18 cellular contexts compared by ENCODE assay signal in the genomic region with DNA sequence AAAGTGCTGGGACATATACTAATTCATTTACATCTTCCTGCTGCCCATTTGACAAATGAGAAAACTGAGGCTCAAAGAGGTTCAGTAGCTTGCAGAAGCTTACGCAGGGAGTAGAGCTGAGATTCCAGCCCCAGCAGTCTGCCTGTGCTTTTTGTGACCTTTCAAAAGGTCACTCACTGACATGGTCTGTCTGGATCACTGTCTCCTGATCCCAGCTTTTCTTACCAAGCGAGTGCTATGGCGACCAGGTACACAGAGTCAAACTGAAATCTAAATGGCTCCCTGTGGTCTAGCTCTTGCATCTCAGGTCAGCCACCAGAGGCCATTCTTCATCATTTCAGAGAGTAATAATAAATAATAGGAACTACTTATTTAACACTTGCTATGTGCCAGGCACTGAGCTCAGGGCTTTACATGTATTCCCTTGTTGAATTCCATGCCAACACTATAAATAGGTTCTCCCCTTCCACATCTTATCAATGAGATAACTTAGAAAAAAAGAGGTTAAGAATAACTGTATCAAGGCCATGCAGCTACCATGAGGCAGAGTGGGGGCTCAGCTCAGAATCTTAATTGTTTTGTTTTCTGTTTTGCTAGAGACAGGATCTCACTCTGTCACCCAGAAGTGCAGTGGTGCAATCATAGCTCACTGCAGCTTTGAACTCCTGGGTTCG.
DNase-seq lines count a peak whose midpoint lies in the region; ATAC-seq and TF ChIP-seq lines count a peak whose summit lies in the region.
"Had no signal": no experiment of that assay in that cellular context is flagged by ENCODE, and none has a peak within 500 bp of the region (broad histone marks: within the 10 kb centered on the region; RNA-seq: fewer than 3 reads in every experiment).

No MANE protein-coding gene starts in this region.

- intact Hi-C loops in heart left ventricle (cut with DNase I): loop anchor here in 1 of 10 donors (10.0 kb wide), 1 partner anchor 464 kb away; no protein-coding TSS in a partner anchor
- intact Hi-C loops in cardiac septum (cut with DNase I): no loop called here
- intact Hi-C loops in left ventricle myocardium superior (cut with micrococcal nuclease): no loop called here

- H3K79me2 ChIP-seq in H9 (ENCODE audit: insufficient read depth, low read length): no peaks in the 10 kb centered on the region

- H3K27ac ChIP-seq in heart left ventricle: peak overlapping the region in 3 of 12 donors; percentile 14 to 52 (median 29)
- no peak overlapping the region for H3K27ac ChIP-seq in H9 (ENCODE audit: insufficient read length, low read depth, low read length)
- no peak overlapping the region for H3K27ac ChIP-seq in mesenchymal stem cell (ENCODE audit: low read length, poor library complexity, severe bottlenecking)
- H3K27ac ChIP-seq: A549, C4-2B had no signal

- TF ChIP-seq POLR2A in heart left ventricle (IDR thresholded peaks at IDR 0.05): no peak

- peaks cover 4 to 6% of the 10 kb centered on the region in 2 experiments; a peak in 3 of 5 replicates for H3K9me3 Mint-ChIP-seq in H9

- H3K23ac ChIP-seq in H9 (ENCODE audit: insufficient read length, low read depth, low read length) (no peak overlapping the region), mesenchymal stem cell (ENCODE audit: low read length in 2 of 2) (no peak overlapping the region)

- H3K18ac ChIP-seq in H9 (ENCODE audit: insufficient read length, low read depth, low read length) (no peak overlapping the region), mesenchymal stem cell (ENCODE audit: low read depth in 1 of 2, low read length in 2 of 2) (no peak overlapping the region)

- no peak overlapping the region for H3K4me3 Mint-ChIP-seq in H9
- H3K4me3 Mint-ChIP-seq: CD4-positive, alpha-beta T cell had no signal

- peaks cover 0 to 18% (median 0%) of the 10 kb centered on the region in 12 donors for H3K4me1 ChIP-seq in heart left ventricle
- no peaks in the 10 kb centered on the region for H3K4me1 ChIP-seq in H9 (ENCODE audit: insufficient read depth, low read length)
- no peaks in the 10 kb centered on the region for H3K4me1 ChIP-seq in mesenchymal stem cell (ENCODE audit: control insufficient read depth, insufficient read depth, low read depth, low read length)
- H3K4me1 ChIP-seq: A549, HAP-1 had no signal

- H3K4ac ChIP-seq in H9 (ENCODE audit: low read depth, low read length): no peak overlapping the region
- H3K4ac ChIP-seq in mesenchymal stem cell (ENCODE audit: low read depth in 1 of 2, low read length in 2 of 2): no peak overlapping the region

- H3K36me3 ChIP-seq in heart left ventricle (no peaks in the 10 kb centered on the region), mesenchymal stem cell (ENCODE audit: control insufficient read depth in 1 of 2, insufficient read depth in 2 of 2, low read depth in 1 of 2, low read length in 2 of 2) (no peaks in the 10 kb centered on the region)
- H3K36me3 ChIP-seq: HAP-1 had no signal

- H2BK120ac ChIP-seq in H9 (ENCODE audit: low read depth, low read length, poor library complexity, severe bottlenecking) (peak overlapping the region; percentile 48), mesenchymal stem cell (ENCODE audit: low read depth, low read length) (no peak overlapping the region)

- H3T11ph ChIP-seq in H9 (ENCODE audit: low read length): no peak overlapping the region

- H3K23me2 ChIP-seq in H9 (ENCODE audit: insufficient read length, low read depth, low read length, poor library complexity, severe bottlenecking): no peaks in the 10 kb centered on the region

- no peak for DNase-seq in heart left ventricle
- DNase-seq in cardiac septum (ENCODE audit: low spot score): no peak
- no peak for DNase-seq in H9
- DNase-seq in left ventricle myocardium superior: no peak
- DNase-seq in mesenteric fat pad (ENCODE audit: low spot score): peak; percentile 37
- no peak for DNase-seq in hepatic stellate cell (ENCODE audit: low spot score)
- DNase-seq in mesenchymal stem cell: no peak
- DNase-seq: AML-193; CD4-positive, alpha-beta T cell; DMS153; DMS79; IMR-90 had no signal

- peaks cover 0 to 6% (median 0%) of the 10 kb centered on the region in 3 experiments; a peak in 2 of 7 replicates for H3K36me3 Mint-ChIP-seq in H9 (ENCODE audit: insufficient read depth in 1 of 3, low read depth in 3 of 3)

- ATAC-seq in heart left ventricle (peak; percentile 23 to 81 (median 52)), left ventricle myocardium superior (peak; percentile 78), HG03571 (IDR thresholded peaks at IDR 0.05; ENCODE audit: unreplicated experiment) (no peak)
- ATAC-seq: A549, GM12878, K562 had no signal

- no peak overlapping the region for H3K27ac Mint-ChIP-seq in H9
- H3K27ac Mint-ChIP-seq: CD4-positive, alpha-beta T cell had no signal

- H3K4me2 ChIP-seq in H9 (ENCODE audit: insufficient read depth, insufficient read length, low read length) (no peak overlapping the region), mesenchymal stem cell (ENCODE audit: low read length, poor library complexity, severe bottlenecking) (no peak overlapping the region)
- H3K4me2 ChIP-seq: A549 had no signal

- H4K8ac ChIP-seq in H9 (replicated peaks; ENCODE audit: insufficient read length, low read depth, low read length) (no peak overlapping the region), mesenchymal stem cell (ENCODE audit: low read length) (no peak overlapping the region)

- H3K14ac ChIP-seq in H9 (ENCODE audit: insufficient read depth, low read length) (no peak overlapping the region), mesenchymal stem cell (ENCODE audit: low read length in 2 of 2) (no peak overlapping the region)

- H2AFZ ChIP-seq in H9 (ENCODE audit: low read length): no peak overlapping the region
- H2AFZ ChIP-seq in mesenchymal stem cell (ENCODE audit: low read depth, low read length): no peak overlapping the region

- H2BK20ac ChIP-seq in H9 (ENCODE audit: low read depth, low read length, poor library complexity, severe bottlenecking): peak overlapping the region; percentile 45

- H2BK15ac ChIP-seq in H9 (ENCODE audit: low read depth, low read length): no peak overlapping the region
- H2BK15ac ChIP-seq in mesenchymal stem cell (ENCODE audit: low read depth, poor library complexity, severe bottlenecking): no peak overlapping the region

- H2BK12ac ChIP-seq in H9 (ENCODE audit: insufficient read length, low read depth, low read length) (no peak overlapping the region), mesenchymal stem cell (ENCODE audit: low read length in 2 of 2) (no peak overlapping the region)

- H3K4me3 ChIP-seq in heart left ventricle (no peak overlapping the region), mesenchymal stem cell (ENCODE audit: insufficient read depth in 1 of 2, low read depth in 1 of 2, low read length in 2 of 2) (no peak overlapping the region)
- H3K4me3 ChIP-seq: A549, GM12878, HAP-1, K562 had no signal

- WGBS in heart left ventricle, 4 donors: 66 to 74% (median 71%) methylated on average over 4 of the region's 4 CpGs
- WGBS in H9 (ENCODE audit: extremely low coverage, insufficient read length, low lambda C conversion rate): no CpG with 5 or more reads among the region's 4 CpGs
- 64% methylated on average over 4 of the region's 4 CpGs for WGBS in mesenchymal stem cell

- peaks cover 0 to 9% (median under 1%) of the 10 kb centered on the region in 12 donors for H3K9me3 ChIP-seq in heart left ventricle
- no peaks in the 10 kb centered on the region for H3K9me3 ChIP-seq in H9 (ENCODE audit: control insufficient read depth, low read depth, low read length)
- no peaks in the 10 kb centered on the region for H3K9me3 ChIP-seq in mesenchymal stem cell (ENCODE audit: control insufficient read depth, low read length)
- H3K9me3 ChIP-seq: A549, HAP-1 had no signal

- TF ChIP-seq CTCF in heart left ventricle (IDR thresholded peaks at IDR 0.05) (no peak), H9 (conservative IDR thresholded peaks at IDR 0.05) (no peak)

- H4K91ac ChIP-seq in H9 (ENCODE audit: insufficient read length, low read depth, low read length) (no peak overlapping the region), mesenchymal stem cell (ENCODE audit: low read length) (no peak overlapping the region)

- H2BK5ac ChIP-seq in H9 (ENCODE audit: insufficient read length, low read length): no peak overlapping the region
- H2BK5ac ChIP-seq in mesenchymal stem cell (ENCODE audit: low read depth, low read length, poor library complexity, severe bottlenecking): no peak overlapping the region

- H2AK5ac ChIP-seq in H9 (ENCODE audit: insufficient read length, low read length) (no peak overlapping the region), mesenchymal stem cell (ENCODE audit: low read length, severe bottlenecking) (no peak overlapping the region)

- no peak overlapping the region for H3K56ac ChIP-seq in H9 (ENCODE audit: insufficient read length, low read depth, low read length)

- no peaks in the 10 kb centered on the region for H4K20me1 ChIP-seq in H9 (ENCODE audit: control insufficient read depth, insufficient read depth, insufficient read length)

- H3K4me1 Mint-ChIP-seq in H9: peaks cover 10 to 12% of the 10 kb centered on the region in 2 experiments; a peak in 2 of 4 replicates

- H3K79me1 ChIP-seq in H9 (ENCODE audit: insufficient read depth, low read depth, low read length, poor library complexity, severe bottlenecking): no peaks in the 10 kb centered on the region
- H3K79me1 ChIP-seq in mesenchymal stem cell (replicated peaks; ENCODE audit: low read length, poor library complexity, severe bottlenecking): no peaks in the 10 kb centered on the region

- H3K27me3 Mint-ChIP-seq in H9 (ENCODE audit: low read depth): no peaks in the 10 kb centered on the region
- H3K27me3 Mint-ChIP-seq: CD4-positive, alpha-beta T cell had no signal

- H3K9ac ChIP-seq in H9 (ENCODE audit: extremely low read depth, insufficient read length, low read length) (no peak overlapping the region), mesenchymal stem cell (ENCODE audit: low read length) (no peak overlapping the region)

- no peak overlapping the region for H4K5ac ChIP-seq in H9 (ENCODE audit: insufficient read length, low read depth, low read length)

- H3K27me3 ChIP-seq in heart left ventricle (no peaks in the 10 kb centered on the region), H9 (ENCODE audit: insufficient read depth, low read length) (no peaks in the 10 kb centered on the region), mesenchymal stem cell (ENCODE audit: control insufficient read depth in 1 of 2, insufficient read depth in 1 of 2, low read length in 2 of 2) (no peaks in the 10 kb centered on the region)
